Comparison of ENCODE assay signal across 1 cellular context in the genomic region with DNA sequence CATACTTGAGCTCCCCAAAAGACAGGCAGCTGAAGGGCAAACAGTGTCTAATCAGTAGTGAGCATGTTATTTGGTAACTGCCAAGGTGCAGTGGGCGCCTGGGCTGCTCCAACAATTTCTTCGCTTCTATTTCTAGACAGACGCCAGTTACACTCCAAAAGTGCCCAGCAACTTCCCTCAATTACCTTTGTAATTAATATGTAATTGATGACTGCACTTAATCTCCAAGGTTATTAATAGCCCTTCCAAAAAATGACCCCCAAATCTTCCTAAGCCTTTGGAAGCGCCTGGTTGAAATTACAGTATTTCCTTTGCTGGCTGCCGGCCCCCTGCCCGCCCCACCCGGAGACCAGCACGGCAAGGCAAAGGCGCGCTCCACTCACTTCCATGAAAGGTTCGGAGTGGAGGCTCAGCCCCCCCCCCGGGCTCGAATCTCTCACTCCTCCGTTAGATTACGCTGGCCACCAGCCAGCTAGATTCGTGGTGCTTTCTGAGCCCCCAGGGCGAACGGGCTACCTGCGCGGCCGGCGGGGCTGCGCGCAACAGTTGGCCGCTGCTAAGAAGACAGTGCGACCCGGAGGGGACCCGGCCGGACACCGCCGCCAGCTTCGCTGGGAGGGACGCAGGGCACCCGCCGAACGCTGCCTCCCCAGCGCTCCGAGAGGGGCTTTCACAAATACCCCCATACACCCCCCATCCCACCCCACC.
TF ChIP-seq lines count a peak whose summit lies in the region.

No MANE protein-coding gene starts in this region.

TF ChIP-seq in HEK293, 187 proteins besides CTCF, POLR2A, EP300 and RAD21 (continued from another document):
- TF ChIP-seq, protein P1, sequence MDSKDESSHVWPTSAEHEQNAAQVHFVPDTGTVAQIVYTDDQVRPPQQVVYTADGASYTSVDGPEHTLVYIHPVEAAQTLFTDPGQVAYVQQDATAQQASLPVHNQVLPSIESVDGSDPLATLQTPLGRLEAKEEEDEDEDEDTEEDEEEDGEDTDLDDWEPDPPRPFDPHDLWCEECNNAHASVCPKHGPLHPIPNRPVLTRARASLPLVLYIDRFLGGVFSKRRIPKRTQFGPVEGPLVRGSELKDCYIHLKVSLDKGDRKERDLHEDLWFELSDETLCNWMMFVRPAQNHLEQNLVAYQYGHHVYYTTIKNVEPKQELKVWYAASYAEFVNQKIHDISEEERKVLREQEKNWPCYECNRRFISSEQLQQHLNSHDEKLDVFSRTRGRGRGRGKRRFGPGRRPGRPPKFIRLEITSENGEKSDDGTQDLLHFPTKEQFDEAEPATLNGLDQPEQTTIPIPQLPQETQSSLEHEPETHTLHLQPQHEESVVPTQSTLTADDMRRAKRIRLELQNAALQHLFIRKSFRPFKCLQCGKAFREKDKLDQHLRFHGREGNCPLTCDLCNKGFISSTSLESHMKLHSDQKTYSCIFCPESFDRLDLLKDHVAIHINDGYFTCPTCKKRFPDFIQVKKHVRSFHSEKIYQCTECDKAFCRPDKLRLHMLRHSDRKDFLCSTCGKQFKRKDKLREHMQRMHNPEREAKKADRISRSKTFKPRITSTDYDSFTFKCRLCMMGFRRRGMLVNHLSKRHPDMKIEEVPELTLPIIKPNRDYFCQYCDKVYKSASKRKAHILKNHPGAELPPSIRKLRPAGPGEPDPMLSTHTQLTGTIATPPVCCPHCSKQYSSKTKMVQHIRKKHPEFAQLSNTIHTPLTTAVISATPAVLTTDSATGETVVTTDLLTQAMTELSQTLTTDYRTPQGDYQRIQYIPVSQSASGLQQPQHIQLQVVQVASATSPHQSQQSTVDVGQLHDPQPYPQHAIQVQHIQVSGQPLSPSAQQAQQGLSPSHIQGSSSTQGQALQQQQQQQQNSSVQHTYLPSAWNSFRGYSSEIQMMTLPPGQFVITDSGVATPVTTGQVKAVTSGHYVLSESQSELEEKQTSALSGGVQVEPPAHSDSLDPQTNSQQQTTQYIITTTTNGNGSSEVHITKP (tag by site-specific recombination; IDR thresholded peaks at IDR 0.05): peak; percentile 90
- no peak for TF ChIP-seq RBAK (tag by site-specific recombination; IDR thresholded peaks at IDR 0.05)
- no peak for TF ChIP-seq ZNF221 (tag by site-specific recombination; IDR thresholded peaks at IDR 0.05; ENCODE audit: borderline replicate concordance)
- no peak for TF ChIP-seq GLI4 (tag by site-specific recombination; IDR thresholded peaks at IDR 0.05)
- peak; percentile 36; the same call in 1 of the 2 replicates for TF ChIP-seq ZBTB11 (tag by site-specific recombination; conservative IDR thresholded peaks at IDR 0.05; ENCODE audit: low read depth)
- TF ChIP-seq ZNF596 (tag by site-specific recombination; IDR thresholded peaks at IDR 0.05): no peak
- no peak for TF ChIP-seq ZNF184 (tag by site-specific recombination; IDR thresholded peaks at IDR 0.05)
- TF ChIP-seq ZSCAN30 (tag by site-specific recombination; IDR thresholded peaks at IDR 0.05): 0 out of 2 replicates have a peak, but pooled peaks have one; percentile 44
- peak; percentile 54; the same call in 1 of the 2 replicates for TF ChIP-seq GLIS2 (tag by site-specific recombination; IDR thresholded peaks at IDR 0.05)
- TF ChIP-seq ZNF311 (tag by site-specific recombination; IDR thresholded peaks at IDR 0.05; ENCODE audit: borderline replicate concordance): no peak
- TF ChIP-seq REPIN1 (tag by site-specific recombination; IDR thresholded peaks at IDR 0.05; ENCODE audit: low read depth): no peak
- no peak for TF ChIP-seq SALL2 (tag by site-specific recombination; IDR thresholded peaks at IDR 0.05; ENCODE audit: borderline replicate concordance)
- TF ChIP-seq ZNF449 (tag by site-specific recombination; IDR thresholded peaks at IDR 0.05): peak; percentile 88
- TF ChIP-seq, protein P2, sequence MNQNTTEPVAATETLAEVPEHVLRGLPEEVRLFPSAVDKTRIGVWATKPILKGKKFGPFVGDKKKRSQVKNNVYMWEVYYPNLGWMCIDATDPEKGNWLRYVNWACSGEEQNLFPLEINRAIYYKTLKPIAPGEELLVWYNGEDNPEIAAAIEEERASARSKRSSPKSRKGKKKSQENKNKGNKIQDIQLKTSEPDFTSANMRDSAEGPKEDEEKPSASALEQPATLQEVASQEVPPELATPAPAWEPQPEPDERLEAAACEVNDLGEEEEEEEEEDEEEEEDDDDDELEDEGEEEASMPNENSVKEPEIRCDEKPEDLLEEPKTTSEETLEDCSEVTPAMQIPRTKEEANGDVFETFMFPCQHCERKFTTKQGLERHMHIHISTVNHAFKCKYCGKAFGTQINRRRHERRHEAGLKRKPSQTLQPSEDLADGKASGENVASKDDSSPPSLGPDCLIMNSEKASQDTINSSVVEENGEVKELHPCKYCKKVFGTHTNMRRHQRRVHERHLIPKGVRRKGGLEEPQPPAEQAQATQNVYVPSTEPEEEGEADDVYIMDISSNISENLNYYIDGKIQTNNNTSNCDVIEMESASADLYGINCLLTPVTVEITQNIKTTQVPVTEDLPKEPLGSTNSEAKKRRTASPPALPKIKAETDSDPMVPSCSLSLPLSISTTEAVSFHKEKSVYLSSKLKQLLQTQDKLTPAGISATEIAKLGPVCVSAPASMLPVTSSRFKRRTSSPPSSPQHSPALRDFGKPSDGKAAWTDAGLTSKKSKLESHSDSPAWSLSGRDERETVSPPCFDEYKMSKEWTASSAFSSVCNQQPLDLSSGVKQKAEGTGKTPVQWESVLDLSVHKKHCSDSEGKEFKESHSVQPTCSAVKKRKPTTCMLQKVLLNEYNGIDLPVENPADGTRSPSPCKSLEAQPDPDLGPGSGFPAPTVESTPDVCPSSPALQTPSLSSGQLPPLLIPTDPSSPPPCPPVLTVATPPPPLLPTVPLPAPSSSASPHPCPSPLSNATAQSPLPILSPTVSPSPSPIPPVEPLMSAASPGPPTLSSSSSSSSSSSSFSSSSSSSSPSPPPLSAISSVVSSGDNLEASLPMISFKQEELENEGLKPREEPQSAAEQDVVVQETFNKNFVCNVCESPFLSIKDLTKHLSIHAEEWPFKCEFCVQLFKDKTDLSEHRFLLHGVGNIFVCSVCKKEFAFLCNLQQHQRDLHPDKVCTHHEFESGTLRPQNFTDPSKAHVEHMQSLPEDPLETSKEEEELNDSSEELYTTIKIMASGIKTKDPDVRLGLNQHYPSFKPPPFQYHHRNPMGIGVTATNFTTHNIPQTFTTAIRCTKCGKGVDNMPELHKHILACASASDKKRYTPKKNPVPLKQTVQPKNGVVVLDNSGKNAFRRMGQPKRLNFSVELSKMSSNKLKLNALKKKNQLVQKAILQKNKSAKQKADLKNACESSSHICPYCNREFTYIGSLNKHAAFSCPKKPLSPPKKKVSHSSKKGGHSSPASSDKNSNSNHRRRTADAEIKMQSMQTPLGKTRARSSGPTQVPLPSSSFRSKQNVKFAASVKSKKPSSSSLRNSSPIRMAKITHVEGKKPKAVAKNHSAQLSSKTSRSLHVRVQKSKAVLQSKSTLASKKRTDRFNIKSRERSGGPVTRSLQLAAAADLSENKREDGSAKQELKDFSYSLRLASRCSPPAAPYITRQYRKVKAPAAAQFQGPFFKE (tag by site-specific recombination; IDR thresholded peaks at IDR 0.05; ENCODE audit: borderline replicate concordance): no peak
- no peak for TF ChIP-seq ZNF404 (tag by site-specific recombination; IDR thresholded peaks at IDR 0.05)
- TF ChIP-seq ZNF654 (tag by site-specific recombination; IDR thresholded peaks at IDR 0.05; ENCODE audit: low read depth): no peak
- TF ChIP-seq ZNF140 (tag by site-specific recombination; IDR thresholded peaks at IDR 0.05): no peak
- no peak for TF ChIP-seq WT1 (tag by site-specific recombination; IDR thresholded peaks at IDR 0.05)
- TF ChIP-seq ZNF16 (tag by site-specific recombination; IDR thresholded peaks at IDR 0.05; ENCODE audit: low read depth): no peak
